In genomic region chr19:49851456-49852259, GRCh38 we compare ENCODE assay signal across 8 cellular contexts. TPM values are rescaled to one million over a fixed set of nuclear protein-coding genes. Genes with fewer than 3 reads are reported as not detected.
DNase-seq lines count a peak whose midpoint lies in the region; ATAC-seq and FAIRE-seq lines count a peak whose summit lies in the region.

No MANE protein-coding gene starts in this region.

- intact Hi-C loops in posterior vena cava (cut with DNase I) = no loop called here

- DNase-seq in DMS53 (lab: John Stamatoyannopoulos, UW) = peak; percentile 67
- DNase-seq in DMS53 treated with DMSO at 0.1 percent for 48 hours (lab: John Stamatoyannopoulos, UW; ENCODE audit: unreplicated experiment) = no peak
- DNase-seq in Jurkat, Clone E6-1 (ENCODE audit: low read depth, low spot score) = no peak
- DNase-seq in frontal cortex (ENCODE audit: low spot score in 2 of 2) = peak; percentile 79 to 83
- peak; percentile 80 for DNase-seq in posterior vena cava (ENCODE audit: low spot score)
- no peak for DNase-seq in NCI-H2107 treated with DMSO at 0.1 percent for 48 hours (lab: John Stamatoyannopoulos, UW; ENCODE audit: unreplicated experiment)
- DNase-seq in kidney tubule cell (ENCODE audit: low spot score) = no peak

- H3K36me3 Mint-ChIP-seq in activated T-helper 17 cell treated with anti-CD3 and anti-CD28 coated beads, Interleukin-2, amount 50 U/mL, for 72 hours (ENCODE audit: low read depth) = peaks cover 35% of the 10 kb centered on the region

- no peaks in the 10 kb centered on the region for H3K27me3 Mint-ChIP-seq in activated T-helper 17 cell treated with anti-CD3 and anti-CD28 coated beads, Interleukin-2, amount 50 U/mL, for 72 hours

- peaks cover 28% of the 10 kb centered on the region for H3K4me1 Mint-ChIP-seq in activated T-helper 17 cell treated with anti-CD3 and anti-CD28 coated beads, Interleukin-2, amount 50 U/mL, for 72 hours

- no peaks in the 10 kb centered on the region for H3K9me3 Mint-ChIP-seq in activated T-helper 17 cell treated with anti-CD3 and anti-CD28 coated beads, Interleukin-2, amount 50 U/mL, for 72 hours

- no peak for ATAC-seq in activated T-helper 17 cell treated with anti-CD3 and anti-CD28 coated beads, Interleukin-2, amount 50 U/mL, for 72 hours (replicated peaks)

- H3K27ac Mint-ChIP-seq in activated T-helper 17 cell treated with anti-CD3 and anti-CD28 coated beads, Interleukin-2, amount 50 U/mL, for 72 hours = peak overlapping the region; percentile 87

- no peak for FAIRE-seq in frontal cortex (lab: Jason Lieb, UNC)

- peak overlapping the region; percentile 79 for H3K4me3 ChIP-seq in Jurkat, Clone E6-1 (ENCODE audit: low read length)

- H3K4me3 Mint-ChIP-seq in activated T-helper 17 cell treated with anti-CD3 and anti-CD28 coated beads, Interleukin-2, amount 50 U/mL, for 72 hours = peak overlapping the region; percentile 87

RNA-seq across cellular contexts. Expression of gene PTOV1, which starts 0.7 kb away (rescaled TPM):
- polyA plus RNA-seq in Jurkat, Clone E6-1 (2012; ENCODE audit: insufficient read depth, insufficient read length) = 232 TPM
- total RNA-seq in activated T-helper 17 cell treated with anti-CD3 and anti-CD28 coated beads, Interleukin-2, amount 50 U/mL, for 72 hours = 100 to 1,000 TPM in 1 of 2 donors, 10 to 100 TPM in 1; 82.7 to 109 TPM
- total RNA-seq in frontal cortex (109 TPM), posterior vena cava (10 to 100 TPM; 78.7 to 95.2 TPM)

RNA-seq across cellular contexts. Expression of gene PNKP, which starts 15.7 kb away (rescaled TPM):
- 75.9 TPM for polyA plus RNA-seq in Jurkat, Clone E6-1 (2012; ENCODE audit: insufficient read depth, insufficient read length)
- 100 to 1,000 TPM; 100 to 111 TPM for total RNA-seq in activated T-helper 17 cell treated with anti-CD3 and anti-CD28 coated beads, Interleukin-2, amount 50 U/mL, for 72 hours
- 23.2 TPM for total RNA-seq in frontal cortex
- 10 to 100 TPM; 40.5 to 43.4 TPM for total RNA-seq in posterior vena cava

RNA-seq across cellular contexts. Expression of gene AKT1S1, which starts 25.5 kb away (rescaled TPM):
- polyA plus RNA-seq in Jurkat, Clone E6-1 (2012; ENCODE audit: insufficient read depth, insufficient read length) = 13.8 TPM
- 10 to 100 TPM; 33.8 to 72.8 TPM for total RNA-seq in activated T-helper 17 cell treated with anti-CD3 and anti-CD28 coated beads, Interleukin-2, amount 50 U/mL, for 72 hours
- total RNA-seq in frontal cortex = 4.1 TPM
- total RNA-seq in posterior vena cava = 10 to 100 TPM; 26.5 to 28.9 TPM

RNA-seq across cellular contexts. Expression of gene TBC1D17, which starts 25.8 kb away (rescaled TPM):
- 20.1 TPM for polyA plus RNA-seq in Jurkat, Clone E6-1 (2012; ENCODE audit: insufficient read depth, insufficient read length)
- 10 to 100 TPM; 21.4 to 57.4 TPM for total RNA-seq in activated T-helper 17 cell treated with anti-CD3 and anti-CD28 coated beads, Interleukin-2, amount 50 U/mL, for 72 hours
- 5.7 TPM for total RNA-seq in frontal cortex
- 10 to 100 TPM; 28.7 to 36.3 TPM for total RNA-seq in posterior vena cava

RNA-seq across cellular contexts. Expression of gene MED25, which starts 33.6 kb away (rescaled TPM):
- 38.1 TPM for polyA plus RNA-seq in Jurkat, Clone E6-1 (2012; ENCODE audit: insufficient read depth, insufficient read length)
- total RNA-seq in activated T-helper 17 cell treated with anti-CD3 and anti-CD28 coated beads, Interleukin-2, amount 50 U/mL, for 72 hours = 10 to 100 TPM; 55.6 to 56.1 TPM
- 14.3 TPM for total RNA-seq in frontal cortex
- total RNA-seq in posterior vena cava = 10 to 100 TPM; 25.6 to 25.9 TPM

Comparison
In these comparisons a context has a peak if more than half of its experiments do, and no peak if none do; other contexts are left out.
1. DNase-seq: peak in DMS53 (single experiment), frontal cortex (2 of 2) and posterior vena cava (single experiment); none in DMS53 treated with DMSO at 0.1 percent for 48 hours (single experiment), Jurkat, Clone E6-1 (single experiment), NCI-H2107 treated with DMSO at 0.1 percent for 48 hours (single experiment) and kidney tubule cell (single experiment).